Comparison of ENCODE assay signal across 8 cellular contexts in genomic region chr12:96398422-96399080, GRCh38. TPM values are rescaled to one million over a fixed set of nuclear protein-coding genes. Genes with fewer than 3 reads are reported as not detected.
DNase-seq lines count a peak whose midpoint lies in the region; ATAC-seq lines count a peak whose summit lies in the region.

No MANE protein-coding gene starts in this region.

- H3K36me3 ChIP-seq in esophagus (ENCODE audit: control insufficient read depth in 2 of 2, insufficient read depth in 2 of 2, low read length in 1 of 2) (no peaks in the 10 kb centered on the region), neuron (ENCODE audit: insufficient read depth, low read length) (no peaks in the 10 kb centered on the region)

- peak; percentile 29 for DNase-seq in NCI-H748 (lab: John Stamatoyannopoulos, UW; ENCODE audit: unreplicated experiment)
- DNase-seq in NCI-H748 treated with DMSO at 0.1 percent for 48 hours (lab: John Stamatoyannopoulos, UW), result no peak
- DNase-seq in RPMI7951 (ENCODE audit: low read depth), result peak; percentile 11
- DNase-seq in NCI-H774 (lab: John Stamatoyannopoulos, UW), result no peak

- H3K4me1 ChIP-seq in esophagus (ENCODE audit: control insufficient read depth in 2 of 2, insufficient read depth in 2 of 2, low read length in 1 of 2) (no peaks in the 10 kb centered on the region), neuron (ENCODE audit: insufficient read depth, low read length) (peaks cover 31% of the 10 kb centered on the region)

- no peaks in the 10 kb centered on the region for H3K27me3 ChIP-seq in esophagus (ENCODE audit: control insufficient read depth in 1 of 2, insufficient read depth in 2 of 2, low read length in 2 of 2)
- no peaks in the 10 kb centered on the region for H3K27me3 ChIP-seq in neuron (ENCODE audit: insufficient read depth, low read length)

- peak overlapping the region; percentile 97 for H2AFZ ChIP-seq in neuron (ENCODE audit: low read depth, low read length)

- no peak for ATAC-seq in HG03280 (IDR thresholded peaks at IDR 0.05; ENCODE audit: unreplicated experiment)
- no peak for ATAC-seq in HG03565 (IDR thresholded peaks at IDR 0.05; ENCODE audit: unreplicated experiment)

- H3K9me3 ChIP-seq in esophagus (ENCODE audit: control insufficient read depth in 2 of 2, insufficient read depth in 1 of 2, low read depth in 1 of 2, low read length in 1 of 2) (no peaks in the 10 kb centered on the region), neuron (ENCODE audit: low read length) (no peaks in the 10 kb centered on the region)

- H3K27ac ChIP-seq in esophagus (ENCODE audit: low read depth in 2 of 2, low read length in 1 of 2), result peak overlapping the region; percentile 98 to 100

- peak overlapping the region; percentile 82 to 100 for H3K4me3 ChIP-seq in esophagus (ENCODE audit: low read depth in 1 of 2, low read length in 2 of 2)
- peak overlapping the region; percentile 92 for H3K4me3 ChIP-seq in neuron (ENCODE audit: low read length)

- WGBS in esophagus, 2 donors, result 2 to 3% methylated on average over 8 of the region's 8 CpGs

RNA-seq across cellular contexts. Expression of gene CDK17, which starts 1.7 kb away (rescaled TPM):
- 26.0 and 26.2 TPM in 2 replicates for total RNA-seq in RPMI7951 (2014; rRNA removed; shearing (Covaris generic))
- 1 to 10 TPM; 6.3 to 6.5 TPM for polyA plus RNA-seq in esophagus

Comparison
In these comparisons a context has a peak if more than half of its experiments do, and no peak if none do; other contexts are left out.
1. DNase-seq: peak in NCI-H748 (single experiment) and RPMI7951 (single experiment); none in NCI-H748 treated with DMSO at 0.1 percent for 48 hours (single experiment) and NCI-H774 (single experiment).